In genomic region chr10:34940436-34940835, GRCh38 we compare ENCODE assay signal across 2 cellular contexts.
TF ChIP-seq lines count a peak whose summit lies in the region.

No MANE protein-coding gene starts in this region.

TF ChIP-seq in GM23338, 12 proteins besides CTCF, POLR2A, EP300 and RAD21 (continued from another document):
- TF ChIP-seq NANOG (IDR thresholded peaks at IDR 0.05; ENCODE audit: borderline replicate concordance) = no peak
- TF ChIP-seq ETS1 (IDR thresholded peaks at IDR 0.05) = no peak
- TF ChIP-seq EZH2phosphoT487 (IDR thresholded peaks at IDR 0.05; ENCODE audit: unreplicated experiment) = no peak

TF ChIP-seq in GM12878, 131 proteins besides CTCF, POLR2A, EP300 and RAD21 (continued from another document):
- no peak for TF ChIP-seq MYB (IDR thresholded peaks at IDR 0.05; ENCODE audit: borderline replicate concordance, low read depth, low read length)
